Comparison of ENCODE assay signal across 8 cellular contexts in the genomic region with DNA sequence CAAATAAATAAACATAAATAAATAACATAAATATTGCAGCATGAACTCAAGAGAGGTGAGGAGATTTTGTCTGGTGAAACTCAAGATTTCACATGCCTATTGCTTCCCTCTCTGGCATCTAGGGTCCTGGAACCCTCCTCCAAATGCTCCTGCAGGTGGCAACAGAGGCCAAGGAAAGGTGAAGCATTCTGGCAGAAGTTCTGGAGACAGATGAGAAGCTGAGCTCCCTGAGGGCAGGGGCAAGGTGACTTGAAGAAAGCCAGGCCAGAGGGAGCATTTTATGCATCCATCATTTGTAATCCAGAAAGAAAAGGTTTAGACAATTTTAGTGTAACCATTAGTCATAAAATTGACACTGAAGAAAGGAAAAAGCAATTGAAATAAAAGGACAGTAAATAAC.
DNase-seq lines count a peak whose midpoint lies in the region; ATAC-seq and TF ChIP-seq lines count a peak whose summit lies in the region.

No MANE protein-coding gene starts in this region.

- CTCF ChIA-PET in PC-9 (lab: Charles Lee): interaction anchor here (0.5 to 1.5 kb wide), 3 partner anchors 76 to 1270 kb away, joined by 3 to 4 read pairs (median 3); a partner anchor contains a TSS
- CTCF ChIA-PET in activated naive CD4-positive, alpha-beta T cell treated with anti-CD3 and anti-CD28 coated beads, Interleukin-2, amount 10 ng/mL, durations not matched to agents 7 days and 5 days (lab: Charles Lee): interaction anchor here (0.9 to 12.2 kb wide), 24 partner anchors 12 to 1272 kb away, joined by 3 to 277 read pairs (median 4); a partner anchor contains a TSS

- no peak overlapping the region for H3K4me3 ChIP-seq in PC-9

- peak; percentile 77 for TF ChIP-seq CTCF in PC-9 (conservative IDR thresholded peaks at IDR 0.05)

- peaks cover 12% of the 10 kb centered on the region for H3K4me1 ChIP-seq in PC-9 (replicated peaks; ENCODE audit: insufficient read depth)

- no peaks in the 10 kb centered on the region for H3K9me3 Mint-ChIP-seq in activated naive CD4-positive, alpha-beta T cell treated with anti-CD3 and anti-CD28 coated beads, Interleukin-2, amount 10 ng/mL, durations not matched to agents 7 days and 5 days

- H3K27me3 Mint-ChIP-seq in activated naive CD4-positive, alpha-beta T cell treated with anti-CD3 and anti-CD28 coated beads, Interleukin-2, amount 10 ng/mL, durations not matched to agents 7 days and 5 days: peaks cover 7% of the 10 kb centered on the region

- H3K27me3 ChIP-seq in PC-9 (ENCODE audit: insufficient read depth, low read depth): no peaks in the 10 kb centered on the region

- intact Hi-C loops in PC-9 (cut with micrococcal nuclease; ENCODE audit: unreplicated experiment): loop anchor here (5.0 kb wide), 2 partner anchors 47 to 1273 kb away; no protein-coding TSS in a partner anchor

- peaks cover 46% of the 10 kb centered on the region for H3K4me1 Mint-ChIP-seq in activated naive CD4-positive, alpha-beta T cell treated with anti-CD3 and anti-CD28 coated beads, Interleukin-2, amount 10 ng/mL, durations not matched to agents 7 days and 5 days

- no peak overlapping the region for H3K27ac ChIP-seq in PC-9

- H3K9me2 ChIP-seq in PC-9 (ENCODE audit: insufficient read depth): no peaks in the 10 kb centered on the region

- no peaks in the 10 kb centered on the region for H3K36me3 ChIP-seq in PC-9 (ENCODE audit: low read depth)

- no TSS peak for BruUV-seq in PC-9 (replicated peaks; lab: Mats Ljungman, UMichigan)

- no peaks in the 10 kb centered on the region for H4K20me1 ChIP-seq in PC-9 (ENCODE audit: insufficient read depth)

- no peaks in the 10 kb centered on the region for H3K79me2 ChIP-seq in PC-9 (ENCODE audit: low read depth)

- H3K4me2 ChIP-seq in PC-9: no peak overlapping the region

- H3K9me3 ChIP-seq in PC-9 (ENCODE audit: insufficient read depth, low read depth): no peaks in the 10 kb centered on the region

- H3K36me3 Mint-ChIP-seq in activated naive CD4-positive, alpha-beta T cell treated with anti-CD3 and anti-CD28 coated beads, Interleukin-2, amount 10 ng/mL, durations not matched to agents 7 days and 5 days: peaks cover 3% of the 10 kb centered on the region

- POLR2A ChIA-PET in PC-9 (lab: Charles Lee; ENCODE audit: unreplicated experiment): no interaction called here

- H3F3A ChIP-seq in PC-9 (ENCODE audit: insufficient read depth, low read depth): peaks cover 16% of the 10 kb centered on the region

- no peak overlapping the region for H2AFZ ChIP-seq in PC-9

- no peak overlapping the region for H3K4me3 Mint-ChIP-seq in activated naive CD4-positive, alpha-beta T cell treated with anti-CD3 and anti-CD28 coated beads, Interleukin-2, amount 10 ng/mL, durations not matched to agents 7 days and 5 days

- H3K27ac Mint-ChIP-seq in activated naive CD4-positive, alpha-beta T cell treated with anti-CD3 and anti-CD28 coated beads, Interleukin-2, amount 10 ng/mL, durations not matched to agents 7 days and 5 days: no peak overlapping the region

- ATAC-seq in HG02870 (IDR thresholded peaks at IDR 0.05; ENCODE audit: unreplicated experiment) (no peak), GM21423 (IDR thresholded peaks at IDR 0.05; ENCODE audit: unreplicated experiment) (no peak)

- peak; percentile 43 for DNase-seq in DMS53 treated with DMSO at 0.1 percent for 48 hours (lab: John Stamatoyannopoulos, UW; ENCODE audit: unreplicated experiment)
- DNase-seq in HuH-7 (ENCODE audit: low spot score): peak; percentile 52
- DNase-seq in PC-9: peak; percentile 35 to 55
- DNase-seq in activated naive CD4-positive, alpha-beta T cell treated with anti-CD3 and anti-CD28 coated beads, Interleukin-2, amount 10 ng/mL, durations not matched to agents 7 days and 5 days: peak; percentile 82
- peak; percentile 30 for DNase-seq in iPS DF 19.7 (ENCODE audit: low read depth, low spot score)
- peak; percentile 45 for DNase-seq in stimulated activated CD4-positive, alpha-beta T cell treated with anti-CD3 and anti-CD28 coated beads, Interleukin-2, amount 100 ng/mL, for 4 hours (ENCODE audit: low read depth)

Comparison
In these comparisons a context has a peak if more than half of its experiments do, and no peak if none do; other contexts are left out.
1. DNase-seq: peak in every context shown above with its lines; median percentile 82 in activated naive CD4-positive, alpha-beta T cell treated with anti-CD3 and anti-CD28 coated beads, Interleukin-2, amount 10 ng/mL, durations not matched to agents 7 days and 5 days; 52 in HuH-7; 45 in PC-9; 45 in stimulated activated CD4-positive, alpha-beta T cell treated with anti-CD3 and anti-CD28 coated beads, Interleukin-2, amount 100 ng/mL, for 4 hours; 43 in DMS53 treated with DMSO at 0.1 percent for 48 hours; 30 in iPS DF 19.7.